In genomic region chr19:382578-382977, GRCh38 we compare ENCODE assay signal across 8 cellular contexts. TPM values are rescaled to one million over a fixed set of nuclear protein-coding genes. Genes with fewer than 3 reads are reported as not detected.
A peak's percentile ranks its signal among the peaks of the same experiment; 100 is the strongest.
DNase-seq lines count a peak whose midpoint lies in the region.
"Not testable (repeated sequence)": the region's sequence is repeated elsewhere in the genome, so short reads cannot be mapped to it uniquely, and the experiment has no call there.

No MANE protein-coding gene starts in this region.

- peak overlapping the region; percentile 41 for H3K27ac ChIP-seq in epithelial cell of prostate

- DNase-seq in ACHN (peak; percentile 49), GM03348 (ENCODE audit: low spot score) (peak; percentile 83), HS-5 (ENCODE audit: low read depth) (peak; percentile 82), NCI-H82 (lab: John Stamatoyannopoulos, UW) (peak; percentile 36), T-helper 22 cell (ENCODE audit: low read depth) (peak; percentile 19), epithelial cell of prostate (ENCODE audit: low read depth, low spot score) (peak; percentile 78), renal cortical epithelial cell (ENCODE audit: low read depth) (peak; percentile 85)
- peak; percentile 16 for DNase-seq in activated T-helper 9 cell treated with anti-CD3 and anti-CD28 coated beads, Interleukin-2, amount 50 U/mL, for 16 hours (ENCODE audit: low read depth)

- in situ Hi-C loops in ACHN (cut with HindIII; ENCODE audit: low pct_ligation_motif_present, low pct_unique_long_range_greater_than_20kb, low sequenced_read_pairs) = not testable (repeated sequence)

RNA-seq across cellular contexts. Expression of gene C2CD4C, which starts 26.4 kb away (rescaled TPM):
- 0.17 and 0.20 TPM in 2 replicates for total RNA-seq in renal cortical epithelial cell

RNA-seq across cellular contexts. Expression of gene MIER2, which starts 38.0 kb away (rescaled TPM):
- total RNA-seq in renal cortical epithelial cell = 14.4 and 18.1 TPM in 2 replicates

Comparison
In these comparisons a context has a peak if more than half of its experiments do, and no peak if none do; other contexts are left out.
1. Peak in every context shown above with its lines: DNase-seq and H3K27ac ChIP-seq.
2. DNase-seq: peak in every context shown above with its lines; median percentile 85 in renal cortical epithelial cell; 83 in GM03348; 82 in HS-5; 78 in epithelial cell of prostate; 49 in ACHN; 36 in NCI-H82; 19 in T-helper 22 cell; 16 in activated T-helper 9 cell treated with anti-CD3 and anti-CD28 coated beads, Interleukin-2, amount 50 U/mL, for 16 hours.